Comparison of ENCODE assay signal across 20 cellular contexts in genomic region chr9:5336683-5337082, GRCh38. TPM values are rescaled to one million over a fixed set of nuclear protein-coding genes. Genes with fewer than 3 reads are reported as not detected.
DNase-seq lines count a peak whose midpoint lies in the region; ATAC-seq and TF ChIP-seq lines count a peak whose summit lies in the region.
"Had no signal": no experiment of that assay in that cellular context is flagged by ENCODE, and none has a peak within 500 bp of the region (broad histone marks: within the 10 kb centered on the region; RNA-seq: fewer than 3 reads in every experiment).

No MANE protein-coding gene starts in this region.

- H3K4me3 Mint-ChIP-seq in T-cell, result peak overlapping the region; percentile 51 to 67 (median 63)
- H3K4me3 Mint-ChIP-seq: dendritic cell treated with granulocyte-macrophage colony-stimulating factor and Interleukin-4, amounts not matched to agents 40 ng/mL and 50 ng/mL, for 4 days had no signal

- H3K36me3 ChIP-seq in thymus (ENCODE audit: control insufficient read depth, insufficient read depth) (no peaks in the 10 kb centered on the region), SK-N-SH (replicated peaks in 1 of 2; ENCODE audit: control insufficient read depth in 1 of 2, insufficient read depth in 2 of 2, low read length in 1 of 2) (no peaks in the 10 kb centered on the region), GM23248 (ENCODE audit: low read depth) (no peaks in the 10 kb centered on the region), breast epithelium (no peaks in the 10 kb centered on the region)
- H3K36me3 ChIP-seq: esophagus muscularis mucosa, heart left ventricle, upper lobe of right lung had no signal

- H2AFZ ChIP-seq in SK-N-SH (ENCODE audit: low read depth) (no peak overlapping the region), GM23248 (no peak overlapping the region)

- CTCF ChIA-PET in T-cell (lab: Charles Lee) (interaction anchor here in 1 of 2 donors (0.9 kb wide), 1 partner anchor 10 kb away, joined by 3 read pairs; no protein-coding TSS in a partner anchor), SK-N-SH (lab: Yijun Ruan, JAX) (no interaction called here)

- H3K4me3 ChIP-seq in thymus (ENCODE audit: low read length) (no peak overlapping the region), SK-N-SH (ENCODE audit: low read depth in 2 of 2, low read length in 1 of 2) (no peak overlapping the region), GM23248 (no peak overlapping the region), breast epithelium (no peak overlapping the region)
- H3K4me3 ChIP-seq: esophagus muscularis mucosa, heart left ventricle, upper lobe of right lung had no signal

- intact Hi-C loops in breast epithelium (cut with DNase I; ENCODE audit: low total_unique reads), result no loop called here

- H3K27me3 Mint-ChIP-seq in T-cell, result no peaks in the 10 kb centered on the region

- H3K27ac Mint-ChIP-seq in T-cell, result peak overlapping the region; percentile 80 to 88
- H3K27ac Mint-ChIP-seq: dendritic cell treated with granulocyte-macrophage colony-stimulating factor and Interleukin-4, amounts not matched to agents 40 ng/mL and 50 ng/mL, for 4 days had no signal

- no peak for TF ChIP-seq RAD21 in SK-N-SH (IDR thresholded peaks at IDR 0.05; ENCODE audit: low read length)

- in situ Hi-C loops in GM23248 (cut with MboI), result no loop called here

- H3K9me2 ChIP-seq in SK-N-SH (0 out of 2 replicates have a peak, but pooled peaks cover 3% of the 10 kb centered on the region), GM23248 (ENCODE audit: insufficient read depth) (no peaks in the 10 kb centered on the region)

- 11% methylated on average over 4 of the region's 4 CpGs for WGBS in thymus
- WGBS in SK-N-SH (ENCODE audit: low lambda C conversion rate), result 89% methylated on average over 4 of the region's 4 CpGs
- WGBS in GM23248 (ENCODE audit: low coverage in 1 of 2, low lambda C conversion rate in 2 of 2, missing lambda C conversion rate in 2 of 2), 2 experiments, result 65 to 67% methylated on average over 4 of the region's 4 CpGs

- H3K4me1 ChIP-seq in thymus (ENCODE audit: control insufficient read depth, insufficient read depth, low read length) (peaks cover 2% of the 10 kb centered on the region), SK-N-SH (ENCODE audit: control insufficient read depth in 1 of 2, insufficient read depth in 2 of 2, low read depth in 1 of 2, low read length in 1 of 2) (peaks cover 0 to 4% of the 10 kb centered on the region in 2 experiments; a peak in 1 of 4 replicates), GM23248 (ENCODE audit: insufficient read depth) (no peaks in the 10 kb centered on the region), breast epithelium (no peaks in the 10 kb centered on the region)
- H3K4me1 ChIP-seq: heart left ventricle, upper lobe of right lung had no signal

- H3K27ac ChIP-seq in thymus (ENCODE audit: low read depth) (peak overlapping the region; percentile 5), SK-N-SH (ENCODE audit: low read depth in 2 of 2, low read length in 1 of 2) (no peak overlapping the region), GM23248 (no peak overlapping the region), breast epithelium (no peak overlapping the region)
- H3K27ac ChIP-seq: esophagus muscularis mucosa, heart left ventricle, upper lobe of right lung had no signal

- TF ChIP-seq CTCF in SK-N-SH (IDR thresholded peaks at IDR 0.05) (no peak), breast epithelium (IDR thresholded peaks at IDR 0.05) (no peak)

- no peaks in the 10 kb centered on the region for H4K20me1 ChIP-seq in SK-N-SH (ENCODE audit: insufficient read depth)
- no peaks in the 10 kb centered on the region for H4K20me1 ChIP-seq in GM23248 (ENCODE audit: insufficient read depth)

- H3K79me2 ChIP-seq in SK-N-SH (ENCODE audit: insufficient read depth), result no peaks in the 10 kb centered on the region
- H3K79me2 ChIP-seq in GM23248 (ENCODE audit: insufficient read depth), result no peaks in the 10 kb centered on the region

- peaks cover 44 to 49% (median 45%) of the 10 kb centered on the region in 3 donors for H3K4me1 Mint-ChIP-seq in T-cell

- H3F3A ChIP-seq in SK-N-SH (replicated peaks; ENCODE audit: insufficient read depth) (peaks cover 4% of the 10 kb centered on the region), GM23248 (ENCODE audit: insufficient read depth) (no peaks in the 10 kb centered on the region)

- ATAC-seq in T-cell (replicated peaks in 1 of 4), result peak; percentile 40 to 62 (median 52)
- ATAC-seq: heart left ventricle, sciatic nerve, upper lobe of right lung had no signal

- TF ChIP-seq POLR2A in breast epithelium (IDR thresholded peaks at IDR 0.05), result no peak

- no peak overlapping the region for H3K4me2 ChIP-seq in SK-N-SH
- H3K4me2 ChIP-seq in GM23248 (ENCODE audit: unreplicated experiment), result no peak overlapping the region

- no peak for TF ChIP-seq EP300 in SK-N-SH (IDR thresholded peaks at IDR 0.05; ENCODE audit: borderline replicate concordance in 1 of 2, low read depth in 1 of 2, low read length in 1 of 2)

- peaks cover 24% of the 10 kb centered on the region for H3K36me3 Mint-ChIP-seq in T-cell

- peak; percentile 5 for DNase-seq in stimulated activated CD4-positive, alpha-beta T cell treated with anti-CD3 and anti-CD28 coated beads, Interleukin-15, amount 100 ng/mL, for 24 hours
- DNase-seq in stimulated activated CD4-positive, alpha-beta T cell treated with anti-CD3 and anti-CD28 coated beads, Interleukin-2, amount 100 ng/mL, for 24 hours, result no peak
- DNase-seq in T-cell (peak in 31 of 34 experiments; percentile 7 to 60 (median 24)), SK-N-SH (no peak), GM23248 (no peak), breast epithelium (ENCODE audit: low spot score in 2 of 2) (no peak)
- DNase-seq in activated gamma-delta T cell treated with anti-CD3 and anti-CD28 coated beads, Interleukin-2, amount 50 U/mL, for 16 hours (ENCODE audit: low read depth), result peak; percentile 1
- DNase-seq: DMS53; H7; heart left ventricle; NCI-H2081 treated with DMSO at 0.1 percent for 48 hours; stimulated activated CD4-positive, alpha-beta T cell treated with anti-CD3 and anti-CD28 coated beads, Interleukin-4, amount 100 ng/mL, for 24 hours; T1000; upper lobe of right lung had no signal

- no peaks in the 10 kb centered on the region for H3K9me3 Mint-ChIP-seq in T-cell
- H3K9me3 Mint-ChIP-seq: dendritic cell treated with granulocyte-macrophage colony-stimulating factor and Interleukin-4, amounts not matched to agents 40 ng/mL and 50 ng/mL, for 4 days had no signal

- no peaks in the 10 kb centered on the region for H3K9me3 ChIP-seq in thymus (ENCODE audit: control insufficient read depth)
- no peaks in the 10 kb centered on the region for H3K9me3 ChIP-seq in SK-N-SH
- no peaks in the 10 kb centered on the region for H3K9me3 ChIP-seq in GM23248 (ENCODE audit: low read depth)
- H3K9me3 ChIP-seq in breast epithelium, result no peaks in the 10 kb centered on the region
- H3K9me3 ChIP-seq: esophagus muscularis mucosa, heart left ventricle, upper lobe of right lung had no signal

- no peaks in the 10 kb centered on the region for H3K27me3 ChIP-seq in thymus (ENCODE audit: control insufficient read depth, insufficient read depth)
- no peaks in the 10 kb centered on the region for H3K27me3 ChIP-seq in SK-N-SH (ENCODE audit: insufficient read depth)
- peaks cover 25% of the 10 kb centered on the region for H3K27me3 ChIP-seq in GM23248 (replicated peaks; ENCODE audit: insufficient read depth)
- no peaks in the 10 kb centered on the region for H3K27me3 ChIP-seq in breast epithelium
- H3K27me3 ChIP-seq: esophagus muscularis mucosa, heart left ventricle, upper lobe of right lung had no signal

- POLR2A ChIA-PET in T-cell (lab: Charles Lee) (interaction anchor here (0.6 to 1.2 kb wide), 3 partner anchors 10 to 391 kb away, joined by 3 to 4 read pairs (median 3); partner anchors contain the start of gene RIC1 (in 1 of the 2)), SK-N-SH (lab: Yijun Ruan, JAX) (no interaction called here)

- no peak overlapping the region for H3K9ac ChIP-seq in SK-N-SH
- H3K9ac ChIP-seq in GM23248, result no peak overlapping the region

TF ChIP-seq in SK-N-SH, 30 proteins besides CTCF, POLR2A, EP300 and RAD21 (continues in another document):
- TF ChIP-seq RXRA (IDR thresholded peaks at IDR 0.05; ENCODE audit: borderline replicate concordance, low read depth) (no peak), FOXM1 (IDR thresholded peaks at IDR 0.05; ENCODE audit: low read depth) (no peak), TAF1 (IDR thresholded peaks at IDR 0.05; ENCODE audit: borderline replicate concordance, low read depth, low read length) (no peak), MXI1 (IDR thresholded peaks at IDR 0.05; ENCODE audit: low read depth, low read length) (no peak), FOSL2 (IDR thresholded peaks at IDR 0.05; ENCODE audit: borderline replicate concordance, low read depth) (no peak)
- TF ChIP-seq, protein P1, sequence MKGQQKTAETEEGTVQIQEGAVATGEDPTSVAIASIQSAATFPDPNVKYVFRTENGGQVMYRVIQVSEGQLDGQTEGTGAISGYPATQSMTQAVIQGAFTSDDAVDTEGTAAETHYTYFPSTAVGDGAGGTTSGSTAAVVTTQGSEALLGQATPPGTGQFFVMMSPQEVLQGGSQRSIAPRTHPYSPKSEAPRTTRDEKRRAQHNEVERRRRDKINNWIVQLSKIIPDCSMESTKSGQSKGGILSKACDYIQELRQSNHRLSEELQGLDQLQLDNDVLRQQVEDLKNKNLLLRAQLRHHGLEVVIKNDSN (IDR thresholded peaks at IDR 0.05; ENCODE audit: borderline replicate concordance, low read depth), result no peak

RNA-seq across cellular contexts. Expression of gene RLN1, which starts 3.0 kb away (rescaled TPM):
- 1 to 10 TPM; 1.6 to 4.8 (median 3.5) TPM for total RNA-seq in T-cell
- polyA plus RNA-seq in thymus, result 1.3 TPM
- polyA plus RNA-seq in SK-N-SH (2012; rRNA removed), result 0.23 and 0.37 TPM in 2 replicates
- polyA plus RNA-seq in SK-N-SH (2012; cell fraction: cytosol; rRNA removed), result 0.08 and 0.15 TPM in 2 replicates
- polyA plus RNA-seq in SK-N-SH (2012; cell fraction: nucleus; rRNA removed), result not detected in 2 replicates
- not detected in 2 replicates for total RNA-seq in GM23248 (2014; rRNA removed; shearing (Covaris generic))
- not detected in 2 replicates for polyA plus RNA-seq in GM23248 (2016; fragmentation: Nextera tagmentation; extraction: Ambion mirVana)
- total RNA-seq in breast epithelium, result 1 to 10 TPM in 2 of 3 donors, under 1 TPM in 1; 0.48 to 1.3 (median 1.2) TPM
- total RNA-seq: esophagus muscularis mucosa, kidney epithelial cell, osteoblast, sciatic nerve, upper lobe of right lung had no signal

RNA-seq across cellular contexts. Expression of gene RLN2, which starts 32.2 kb away (rescaled TPM):
- total RNA-seq in T-cell (1 to 10 TPM in 3 of 5 donors, under 1 TPM in 2; 0.86 to 4.6 (median 4.5) TPM), breast epithelium (1 to 10 TPM in 2 of 3 donors, not detected in 1; 1.6 to 6.9 TPM)
- polyA plus RNA-seq in thymus (3.1 TPM), SK-N-SH (2012; rRNA removed) (0.50 and 0.51 TPM in 2 replicates), GM23248 (2016; fragmentation: Nextera tagmentation; extraction: Ambion mirVana) (not detected in 2 replicates)
- polyA plus RNA-seq in SK-N-SH (2012; cell fraction: cytosol; rRNA removed), result 0.52 and 0.81 TPM in 2 replicates
- polyA plus RNA-seq in SK-N-SH (2012; cell fraction: nucleus; rRNA removed), result 0.32 TPM in 1 of 2 replicates, not detected in the other
- not detected in 2 replicates for total RNA-seq in GM23248 (2014; rRNA removed; shearing (Covaris generic))
- total RNA-seq: esophagus muscularis mucosa, osteoblast, sciatic nerve, upper lobe of right lung had no signal

Comparison
In these comparisons a context has a peak if more than half of its experiments do, and no peak if none do; other contexts are left out.
1. DNase-seq: peak in stimulated activated CD4-positive, alpha-beta T cell treated with anti-CD3 and anti-CD28 coated beads, Interleukin-15, amount 100 ng/mL, for 24 hours (single experiment), T-cell (31 of 34) and activated gamma-delta T cell treated with anti-CD3 and anti-CD28 coated beads, Interleukin-2, amount 50 U/mL, for 16 hours (single experiment); none in stimulated activated CD4-positive, alpha-beta T cell treated with anti-CD3 and anti-CD28 coated beads, Interleukin-2, amount 100 ng/mL, for 24 hours (0 of 2), SK-N-SH (single experiment), GM23248 (single experiment) and breast epithelium (0 of 2).